In the genomic region with DNA sequence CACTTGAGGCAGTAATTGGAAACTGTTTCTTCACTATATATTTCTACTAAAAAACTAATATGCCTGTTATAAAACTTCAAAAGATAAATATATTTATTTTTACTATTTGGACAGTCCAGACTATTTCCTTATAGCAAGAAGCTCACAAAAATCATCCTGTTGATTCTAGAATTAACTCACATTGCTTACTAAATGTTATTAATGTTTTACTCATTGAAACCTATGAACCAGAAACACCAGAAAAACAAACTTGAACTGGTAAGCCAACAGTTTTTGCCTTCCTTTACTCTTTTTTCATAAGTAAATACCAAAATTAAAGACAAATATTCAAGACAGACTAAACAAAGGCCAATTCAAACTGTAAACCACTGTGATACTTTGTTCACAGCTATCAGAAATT, we compare ENCODE assay signal across 1 cellular context.
TF ChIP-seq lines count a peak whose summit lies in the region.

No MANE protein-coding gene starts in this region.

TF ChIP-seq in HepG2, 621 proteins besides CTCF, POLR2A, EP300 and RAD21:
- no peak for TF ChIP-seq ZNF350 (CRISPR knock-in tag; IDR thresholded peaks at IDR 0.05; ENCODE audit: borderline replicate concordance, low read depth)
- TF ChIP-seq ZNF468 (CRISPR knock-in tag; IDR thresholded peaks at IDR 0.05), result no peak
- TF ChIP-seq BHLHE40 (IDR thresholded peaks at IDR 0.05; ENCODE audit: low read length), result no peak
- no peak for TF ChIP-seq KDM6A (CRISPR knock-in tag; IDR thresholded peaks at IDR 0.05; ENCODE audit: low read depth)
- no peak for TF ChIP-seq ZNF619 (CRISPR knock-in tag; IDR thresholded peaks at IDR 0.05)
- TF ChIP-seq, protein P1, sequence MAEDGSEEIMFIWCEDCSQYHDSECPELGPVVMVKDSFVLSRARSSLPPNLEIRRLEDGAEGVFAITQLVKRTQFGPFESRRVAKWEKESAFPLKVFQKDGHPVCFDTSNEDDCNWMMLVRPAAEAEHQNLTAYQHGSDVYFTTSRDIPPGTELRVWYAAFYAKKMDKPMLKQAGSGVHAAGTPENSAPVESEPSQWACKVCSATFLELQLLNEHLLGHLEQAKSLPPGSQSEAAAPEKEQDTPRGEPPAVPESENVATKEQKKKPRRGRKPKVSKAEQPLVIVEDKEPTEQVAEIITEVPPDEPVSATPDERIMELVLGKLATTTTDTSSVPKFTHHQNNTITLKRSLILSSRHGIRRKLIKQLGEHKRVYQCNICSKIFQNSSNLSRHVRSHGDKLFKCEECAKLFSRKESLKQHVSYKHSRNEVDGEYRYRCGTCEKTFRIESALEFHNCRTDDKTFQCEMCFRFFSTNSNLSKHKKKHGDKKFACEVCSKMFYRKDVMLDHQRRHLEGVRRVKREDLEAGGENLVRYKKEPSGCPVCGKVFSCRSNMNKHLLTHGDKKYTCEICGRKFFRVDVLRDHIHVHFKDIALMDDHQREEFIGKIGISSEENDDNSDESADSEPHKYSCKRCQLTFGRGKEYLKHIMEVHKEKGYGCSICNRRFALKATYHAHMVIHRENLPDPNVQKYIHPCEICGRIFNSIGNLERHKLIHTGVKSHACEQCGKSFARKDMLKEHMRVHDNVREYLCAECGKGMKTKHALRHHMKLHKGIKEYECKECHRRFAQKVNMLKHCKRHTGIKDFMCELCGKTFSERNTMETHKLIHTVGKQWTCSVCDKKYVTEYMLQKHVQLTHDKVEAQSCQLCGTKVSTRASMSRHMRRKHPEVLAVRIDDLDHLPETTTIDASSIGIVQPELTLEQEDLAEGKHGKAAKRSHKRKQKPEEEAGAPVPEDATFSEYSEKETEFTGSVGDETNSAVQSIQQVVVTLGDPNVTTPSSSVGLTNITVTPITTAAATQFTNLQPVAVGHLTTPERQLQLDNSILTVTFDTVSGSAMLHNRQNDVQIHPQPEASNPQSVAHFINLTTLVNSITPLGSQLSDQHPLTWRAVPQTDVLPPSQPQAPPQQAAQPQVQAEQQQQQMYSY (CRISPR knock-in tag; IDR thresholded peaks at IDR 0.05), result no peak
